39 cellular contexts compared by ENCODE assay signal in genomic region chr21:36482673-36483072, GRCh38. TPM values are rescaled to one million over a fixed set of nuclear protein-coding genes. Genes with fewer than 3 reads are reported as not detected.
"Had no signal": no experiment of that assay in that cellular context is flagged by ENCODE, and none has a peak within 500 bp of the region (broad histone marks: within the 10 kb centered on the region; RNA-seq: fewer than 3 reads in every experiment).

No MANE protein-coding gene starts in this region.

- H3K4me1 ChIP-seq: adrenal gland, ascending aorta, breast epithelium had no signal

- DNase-seq: activated effector memory CD4-positive, alpha-beta T cell treated with Interleukin-2 at 50 U/mL for 16 hours; activated gamma-delta T cell; activated gamma-delta T cell treated with Interleukin-2 at 50 U/mL for 16 hours; activated naive CD4-positive, alpha-beta T cell; activated naive CD4-positive, alpha-beta T cell treated with anti-CD3 and anti-CD28 coated beads for 36 hours; activated naive CD4-positive, alpha-beta T cell treated with anti-CD3 and anti-CD28 coated beads, Interleukin-2, amount 10 ng/mL, durations not matched to agents 7 days and 5 days; activated naive CD4-positive, alpha-beta T cell treated with anti-CD3 and anti-CD28 coated beads, Interleukin-2, amount 50 U/mL, for 16 hours; activated naive CD4-positive, alpha-beta T cell treated with Interleukin-2 at 50 U/mL for 16 hours; activated naive CD8-positive, alpha-beta T cell treated with anti-CD3 and anti-CD28 coated beads for 36 hours; activated naive CD8-positive, alpha-beta T cell treated with anti-CD3 and anti-CD28 coated beads, Interleukin-2, amount 10 ng/mL, durations not matched to agents 7 days and 5 days; activated naive CD8-positive, alpha-beta T cell treated with anti-CD3 and anti-CD28 coated beads, Interleukin-2, amount 50 U/mL, for 24 hours; activated T-cell treated with anti-CD3 and anti-CD28 coated beads for 4 hours; activated T-cell treated with anti-CD3 and anti-CD28 coated beads, Interleukin-2, amount 50 U/mL, for 1 hour; activated T-cell treated with anti-CD3 and anti-CD28 coated beads, Interleukin-2, amount 50 U/mL, for 24 hours; activated T-cell treated with anti-CD3 and anti-CD28 coated beads, Interleukin-2, amount 50 U/mL, for 4 hours; activated T-cell treated with anti-CD3 and anti-CD28 coated beads, Interleukin-2, amount 50 U/mL, for 48 hours; activated T-cell treated with anti-CD3 and anti-CD28 coated beads, Interleukin-2, amount 50 U/mL, for 72 hours; adrenal gland; amniotic stem cell; amygdala; anterior cingulate cortex; aorta; body of pancreas; brain microvascular endothelial cell; caudate nucleus; central memory CD4-positive, alpha-beta T cell; cerebellar nuclear complex had no signal

- FAIRE-seq: astrocyte had no signal

- H3K4me3 ChIP-seq: adrenal gland, ascending aorta, body of pancreas, breast epithelium, cardiac muscle cell had no signal

- H3K36me3 ChIP-seq: adrenal gland, ascending aorta, brain microvascular endothelial cell, breast epithelium, cardiac muscle cell had no signal

- H3K27ac ChIP-seq: adrenal gland, ascending aorta, brain microvascular endothelial cell, breast epithelium, cardiac muscle cell had no signal

- ATAC-seq: activated naive CD4-positive, alpha-beta T cell treated with anti-CD3 and anti-CD28 coated beads, Interleukin-2, amount 50 U/mL, for 72 hours; activated naive CD8-positive, alpha-beta T cell treated with anti-CD3 and anti-CD28 coated beads, Interleukin-2, amount 50 U/mL, for 24 hours; activated T-cell treated with anti-CD3 and anti-CD28 coated beads, Interleukin-2, amount 50 U/mL, for 4 hours; activated T-cell treated with anti-CD3 and anti-CD28 coated beads, Interleukin-2, amount 50 U/mL, for 72 hours; activated T-helper 17 cell treated with anti-CD3 and anti-CD28 coated beads, Interleukin-2, amount 50 U/mL, for 72 hours; body of pancreas had no signal

- H3K27me3 ChIP-seq: adrenal gland, ascending aorta, body of pancreas, brain microvascular endothelial cell, breast epithelium, cardiac muscle cell had no signal

- H3K9me3 ChIP-seq: adrenal gland, ascending aorta, body of pancreas, breast epithelium had no signal

RNA-seq across cellular contexts. Expression of gene CLDN14, which starts 2.8 kb away (rescaled TPM):
- total RNA-seq: activated naive CD4-positive, alpha-beta T cell treated with anti-CD3 and anti-CD28 coated beads for 36 hours; activated naive CD4-positive, alpha-beta T cell treated with anti-CD3 and anti-CD28 coated beads, Interleukin-2, amount 50 U/mL, for 72 hours; activated naive CD8-positive, alpha-beta T cell treated with anti-CD3 and anti-CD28 coated beads for 36 hours; activated naive CD8-positive, alpha-beta T cell treated with anti-CD3 and anti-CD28 coated beads, Interleukin-2, amount 10 ng/mL, durations not matched to agents 7 days and 5 days; activated T-cell treated with anti-CD3 and anti-CD28 coated beads, Interleukin-2, amount 50 U/mL, for 4 hours; activated T-cell treated with anti-CD3 and anti-CD28 coated beads, Interleukin-2, amount 50 U/mL, for 72 hours; activated T-helper 1 cell treated with anti-CD3 and anti-CD28 coated beads, Interleukin-12 subunit alpha, Interleukin-12 subunit beta, Interleukin-2, Interleukin-4 antibody, amounts not matched to agents 30 ng/mL and 10 ng/mL and 1 ng/mL, durations not matched to agents 14 hours and 24 hours and 36 hours; activated T-helper 2 cell treated with anti-CD3 and anti-CD28 coated beads, Interferon-gamma antibody, Interleukin-2, Interleukin-4, amounts not matched to agents 10 μg/mL and 5 μg/mL and 100 μg/mL, durations not matched to agents 14 hours and 24 hours and 36 hours; adrenal gland; ascending aorta; astrocyte; breast epithelium; bronchial epithelial cell; cardiac muscle cell; cardiac septum; cerebellum; chondrocyte had no signal
- polyA plus RNA-seq: adrenal gland, cardiac muscle cell had no signal
